In the genomic region with DNA sequence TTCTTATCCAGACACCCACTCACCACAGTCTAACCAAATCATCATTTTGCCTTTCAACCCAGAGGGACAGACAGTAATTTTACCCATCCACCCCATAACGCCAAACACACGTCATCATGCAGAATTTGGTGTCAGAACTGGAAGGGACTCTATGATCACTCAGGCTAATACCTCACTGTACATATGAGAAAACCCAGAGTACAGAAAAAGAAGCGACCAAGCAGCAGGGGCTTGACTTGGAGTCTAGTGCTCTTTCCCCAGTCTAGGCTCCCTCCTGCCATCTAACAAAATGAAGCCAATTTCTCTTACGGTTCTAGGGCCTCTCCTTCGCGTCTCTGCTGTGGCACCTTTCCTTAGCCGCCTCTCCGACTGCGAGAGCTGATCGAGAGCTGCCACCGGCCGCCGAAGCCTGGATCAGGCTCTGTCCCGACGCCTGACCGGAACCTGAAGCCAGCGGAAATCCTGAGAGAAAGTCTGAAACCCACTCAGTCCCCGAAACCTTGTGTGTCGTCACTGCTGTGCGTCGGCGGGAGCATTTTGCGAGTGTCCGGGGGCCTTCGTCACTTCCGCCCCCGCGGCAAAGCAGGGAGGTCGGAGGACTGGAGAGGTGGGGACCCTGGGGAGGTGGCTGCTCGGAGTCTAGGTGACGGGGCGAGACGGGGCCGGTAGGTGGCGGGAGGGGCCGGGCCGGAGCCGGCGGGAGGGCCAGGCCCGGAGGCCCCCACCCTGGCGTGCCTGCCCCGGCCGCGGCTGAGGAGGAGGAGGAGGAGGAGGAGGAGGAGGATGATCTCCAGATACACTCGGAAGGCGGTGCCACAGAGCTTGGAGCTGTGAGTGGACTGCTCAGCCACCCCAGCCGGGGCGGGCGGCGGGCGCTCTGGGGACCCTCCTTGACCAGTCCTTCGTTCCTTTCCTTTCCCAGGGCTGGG, we compare ENCODE assay signal across 1 cellular context.
TF ChIP-seq lines count a peak whose summit lies in the region.

A gene (minus strand): TSS at position 452 of the 929 bp plus-strand sequence. CDS start 4,071 bp downstream, outside the sequence.
A gene (plus strand): TSS at position 563 of the 929 bp plus-strand sequence. CDS start 221 bp downstream, at position 784.

TF ChIP-seq in HEK293, 187 proteins besides CTCF, POLR2A, EP300 and RAD21 (continued from another document):
- TF ChIP-seq SETDB1 (IDR thresholded peaks at IDR 0.05; ENCODE audit: insufficient read length, low read length) (no peak), ZNF707 (tag by site-specific recombination; IDR thresholded peaks at IDR 0.05) (no peak), MYNN (tag by site-specific recombination; IDR thresholded peaks at IDR 0.05; ENCODE audit: borderline replicate concordance) (no peak), ZNF560 (tag by site-specific recombination; IDR thresholded peaks at IDR 0.05; ENCODE audit: borderline replicate concordance) (no peak), ZBTB1 (tag by site-specific recombination; IDR thresholded peaks at IDR 0.05) (no peak), MEIS1 (CRISPR knock-in tag; IDR thresholded peaks at IDR 0.05; ENCODE audit: borderline replicate concordance) (no peak), ZNF555 (tag by site-specific recombination; conservative IDR thresholded peaks at IDR 0.05) (no peak), SCRT2 (tag by site-specific recombination; IDR thresholded peaks at IDR 0.05) (no peak), ZNF274 (IDR thresholded peaks at IDR 0.05; ENCODE audit: low read length) (no peak), ZNF274 (tag by site-specific recombination; IDR thresholded peaks at IDR 0.05; ENCODE audit: borderline replicate concordance) (no peak), ZNF302 (tag by site-specific recombination; IDR thresholded peaks at IDR 0.05; ENCODE audit: low read depth) (no peak), ZNF48 (tag by site-specific recombination; IDR thresholded peaks at IDR 0.05) (no peak), KLF8 (tag by site-specific recombination; IDR thresholded peaks at IDR 0.05) (peak; percentile 65; the same call in 1 of the 2 replicates), ZNF510 (tag by site-specific recombination; IDR thresholded peaks at IDR 0.05; ENCODE audit: insufficient replicate concordance) (no peak), WT1 (tag by site-specific recombination; IDR thresholded peaks at IDR 0.05) (no peak), ZNF670 (tag by site-specific recombination; IDR thresholded peaks at IDR 0.05; ENCODE audit: low read depth) (no peak), ZNF266 (tag by site-specific recombination; IDR thresholded peaks at IDR 0.05; ENCODE audit: low read depth) (no peak), ZNF548 (tag by site-specific recombination; IDR thresholded peaks at IDR 0.05) (no peak), ZNF776 (tag by site-specific recombination; IDR thresholded peaks at IDR 0.05; ENCODE audit: borderline replicate concordance) (no peak), SP3 (tag by site-specific recombination; IDR thresholded peaks at IDR 0.05) (peak; percentile 69), HOXA7 (CRISPR knock-in tag; IDR thresholded peaks at IDR 0.05; ENCODE audit: borderline replicate concordance) (no peak), ZNF558 (tag by site-specific recombination; IDR thresholded peaks at IDR 0.05) (no peak), ZNF292 (tag by site-specific recombination; IDR thresholded peaks at IDR 0.05; ENCODE audit: borderline replicate concordance, low read depth) (no peak), ZNF629 (tag by site-specific recombination; IDR thresholded peaks at IDR 0.05) (peak; percentile 99), ZNF664 (tag by site-specific recombination; IDR thresholded peaks at IDR 0.05) (no peak), ZNF121 (tag by site-specific recombination; IDR thresholded peaks at IDR 0.05) (no peak)
- TF ChIP-seq, protein P1, sequence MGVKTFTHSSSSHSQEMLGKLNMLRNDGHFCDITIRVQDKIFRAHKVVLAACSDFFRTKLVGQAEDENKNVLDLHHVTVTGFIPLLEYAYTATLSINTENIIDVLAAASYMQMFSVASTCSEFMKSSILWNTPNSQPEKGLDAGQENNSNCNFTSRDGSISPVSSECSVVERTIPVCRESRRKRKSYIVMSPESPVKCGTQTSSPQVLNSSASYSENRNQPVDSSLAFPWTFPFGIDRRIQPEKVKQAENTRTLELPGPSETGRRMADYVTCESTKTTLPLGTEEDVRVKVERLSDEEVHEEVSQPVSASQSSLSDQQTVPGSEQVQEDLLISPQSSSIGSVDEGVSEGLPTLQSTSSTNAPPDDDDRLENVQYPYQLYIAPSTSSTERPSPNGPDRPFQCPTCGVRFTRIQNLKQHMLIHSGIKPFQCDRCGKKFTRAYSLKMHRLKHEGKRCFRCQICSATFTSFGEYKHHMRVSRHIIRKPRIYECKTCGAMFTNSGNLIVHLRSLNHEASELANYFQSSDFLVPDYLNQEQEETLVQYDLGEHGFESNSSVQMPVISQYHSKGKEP (tag by site-specific recombination; IDR thresholded peaks at IDR 0.05), result no peak
- TF ChIP-seq, protein P2, sequence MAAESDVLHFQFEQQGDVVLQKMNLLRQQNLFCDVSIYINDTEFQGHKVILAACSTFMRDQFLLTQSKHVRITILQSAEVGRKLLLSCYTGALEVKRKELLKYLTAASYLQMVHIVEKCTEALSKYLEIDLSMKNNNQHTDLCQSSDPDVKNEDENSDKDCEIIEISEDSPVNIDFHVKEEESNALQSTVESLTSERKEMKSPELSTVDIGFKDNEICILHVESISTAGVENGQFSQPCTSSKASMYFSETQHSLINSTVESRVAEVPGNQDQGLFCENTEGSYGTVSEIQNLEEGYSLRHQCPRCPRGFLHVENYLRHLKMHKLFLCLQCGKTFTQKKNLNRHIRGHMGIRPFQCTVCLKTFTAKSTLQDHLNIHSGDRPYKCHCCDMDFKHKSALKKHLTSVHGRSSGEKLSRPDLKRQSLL (tag by site-specific recombination; IDR thresholded peaks at IDR 0.05), result peak; percentile 31; the same call in 1 of the 2 replicates
- TF ChIP-seq, protein P3, sequence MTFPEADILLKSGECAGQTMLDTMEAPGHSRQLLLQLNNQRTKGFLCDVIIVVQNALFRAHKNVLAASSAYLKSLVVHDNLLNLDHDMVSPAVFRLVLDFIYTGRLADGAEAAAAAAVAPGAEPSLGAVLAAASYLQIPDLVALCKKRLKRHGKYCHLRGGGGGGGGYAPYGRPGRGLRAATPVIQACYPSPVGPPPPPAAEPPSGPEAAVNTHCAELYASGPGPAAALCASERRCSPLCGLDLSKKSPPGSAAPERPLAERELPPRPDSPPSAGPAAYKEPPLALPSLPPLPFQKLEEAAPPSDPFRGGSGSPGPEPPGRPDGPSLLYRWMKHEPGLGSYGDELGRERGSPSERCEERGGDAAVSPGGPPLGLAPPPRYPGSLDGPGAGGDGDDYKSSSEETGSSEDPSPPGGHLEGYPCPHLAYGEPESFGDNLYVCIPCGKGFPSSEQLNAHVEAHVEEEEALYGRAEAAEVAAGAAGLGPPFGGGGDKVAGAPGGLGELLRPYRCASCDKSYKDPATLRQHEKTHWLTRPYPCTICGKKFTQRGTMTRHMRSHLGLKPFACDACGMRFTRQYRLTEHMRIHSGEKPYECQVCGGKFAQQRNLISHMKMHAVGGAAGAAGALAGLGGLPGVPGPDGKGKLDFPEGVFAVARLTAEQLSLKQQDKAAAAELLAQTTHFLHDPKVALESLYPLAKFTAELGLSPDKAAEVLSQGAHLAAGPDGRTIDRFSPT (tag by site-specific recombination; IDR thresholded peaks at IDR 0.05), result no peak
- TF ChIP-seq, protein P4, sequence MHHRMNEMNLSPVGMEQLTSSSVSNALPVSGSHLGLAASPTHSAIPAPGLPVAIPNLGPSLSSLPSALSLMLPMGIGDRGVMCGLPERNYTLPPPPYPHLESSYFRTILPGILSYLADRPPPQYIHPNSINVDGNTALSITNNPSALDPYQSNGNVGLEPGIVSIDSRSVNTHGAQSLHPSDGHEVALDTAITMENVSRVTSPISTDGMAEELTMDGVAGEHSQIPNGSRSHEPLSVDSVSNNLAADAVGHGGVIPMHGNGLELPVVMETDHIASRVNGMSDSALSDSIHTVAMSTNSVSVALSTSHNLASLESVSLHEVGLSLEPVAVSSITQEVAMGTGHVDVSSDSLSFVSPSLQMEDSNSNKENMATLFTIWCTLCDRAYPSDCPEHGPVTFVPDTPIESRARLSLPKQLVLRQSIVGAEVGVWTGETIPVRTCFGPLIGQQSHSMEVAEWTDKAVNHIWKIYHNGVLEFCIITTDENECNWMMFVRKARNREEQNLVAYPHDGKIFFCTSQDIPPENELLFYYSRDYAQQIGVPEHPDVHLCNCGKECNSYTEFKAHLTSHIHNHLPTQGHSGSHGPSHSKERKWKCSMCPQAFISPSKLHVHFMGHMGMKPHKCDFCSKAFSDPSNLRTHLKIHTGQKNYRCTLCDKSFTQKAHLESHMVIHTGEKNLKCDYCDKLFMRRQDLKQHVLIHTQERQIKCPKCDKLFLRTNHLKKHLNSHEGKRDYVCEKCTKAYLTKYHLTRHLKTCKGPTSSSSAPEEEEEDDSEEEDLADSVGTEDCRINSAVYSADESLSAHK (tag by site-specific recombination; IDR thresholded peaks at IDR 0.05), result no peak
- TF ChIP-seq, protein P5, sequence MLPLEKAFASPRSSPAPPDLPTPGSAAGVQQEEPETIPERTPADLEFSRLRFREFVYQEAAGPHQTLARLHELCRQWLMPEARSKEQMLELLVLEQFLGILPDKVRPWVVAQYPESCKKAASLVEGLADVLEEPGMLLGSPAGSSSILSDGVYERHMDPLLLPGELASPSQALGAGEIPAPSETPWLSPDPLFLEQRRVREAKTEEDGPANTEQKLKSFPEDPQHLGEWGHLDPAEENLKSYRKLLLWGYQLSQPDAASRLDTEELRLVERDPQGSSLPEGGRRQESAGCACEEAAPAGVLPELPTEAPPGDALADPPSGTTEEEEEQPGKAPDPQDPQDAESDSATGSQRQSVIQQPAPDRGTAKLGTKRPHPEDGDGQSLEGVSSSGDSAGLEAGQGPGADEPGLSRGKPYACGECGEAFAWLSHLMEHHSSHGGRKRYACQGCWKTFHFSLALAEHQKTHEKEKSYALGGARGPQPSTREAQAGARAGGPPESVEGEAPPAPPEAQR (tag by site-specific recombination; IDR thresholded peaks at IDR 0.05), result no peak
